ENCODE assay signal across 1 cellular context in genomic region chr6:155517282-155517681, GRCh38.
TF ChIP-seq lines count a peak whose summit lies in the region.

No MANE protein-coding gene starts in this region.

TF ChIP-seq in K562, 482 proteins besides CTCF, POLR2A, EP300 and RAD21 (continued from another document):
- TF ChIP-seq NKRF (IDR thresholded peaks at IDR 0.05; ENCODE audit: borderline replicate concordance) (no peak), DMBX1 (CRISPR knock-in tag; IDR thresholded peaks at IDR 0.05; ENCODE audit: borderline replicate concordance) (no peak), ZNF449 (CRISPR knock-in tag; IDR thresholded peaks at IDR 0.05) (no peak), FOXJ2 (tag; IDR thresholded peaks at IDR 0.05) (no peak), SMAD1 (IDR thresholded peaks at IDR 0.05; ENCODE audit: low read depth, low read length, partially characterized antibody) (no peak), ZNF274 (IDR thresholded peaks at IDR 0.05; ENCODE audit: borderline replicate concordance, low read depth, low read length) (no peak)
